1 cellular context compared by ENCODE assay signal in the genomic region with DNA sequence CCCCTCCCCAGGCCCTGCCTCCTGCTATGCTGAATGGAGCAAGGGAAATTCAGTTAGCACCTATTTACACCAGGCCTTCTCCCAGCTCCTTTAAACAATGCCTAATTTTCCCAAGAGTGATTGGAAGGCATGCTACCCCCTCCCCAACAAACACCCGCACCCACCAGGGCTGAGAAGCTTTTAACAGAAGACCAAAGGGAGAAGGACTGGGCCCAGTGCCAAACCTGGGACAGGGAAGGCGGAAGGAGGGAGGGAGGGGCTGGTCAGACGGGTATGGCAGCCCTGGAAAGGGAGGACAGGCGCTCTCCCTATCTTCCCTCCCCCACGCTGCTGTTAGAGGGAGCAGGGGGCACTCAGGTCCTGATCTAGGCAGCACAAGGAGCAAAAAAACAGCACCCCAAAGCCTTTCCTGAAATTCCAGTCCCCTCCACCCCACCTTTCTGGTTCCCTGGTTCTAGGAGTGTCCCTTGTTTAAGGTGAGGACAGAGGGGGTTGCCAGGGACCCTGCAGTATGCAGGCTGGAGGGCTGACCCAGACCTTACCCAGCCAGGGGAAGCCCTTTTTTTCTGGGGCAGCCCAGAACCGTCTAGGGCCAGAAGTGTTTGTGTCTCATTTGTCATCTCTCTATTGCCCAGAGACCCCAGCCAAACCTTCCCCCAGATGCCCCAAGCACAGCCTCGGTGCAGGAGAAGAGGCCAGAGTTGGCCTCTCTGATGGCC.
TF ChIP-seq lines count a peak whose summit lies in the region.

No MANE protein-coding gene starts in this region.

TF ChIP-seq in SK-N-SH, 30 proteins besides CTCF, POLR2A, EP300 and RAD21 (continued from another document):
- TF ChIP-seq, protein P1, sequence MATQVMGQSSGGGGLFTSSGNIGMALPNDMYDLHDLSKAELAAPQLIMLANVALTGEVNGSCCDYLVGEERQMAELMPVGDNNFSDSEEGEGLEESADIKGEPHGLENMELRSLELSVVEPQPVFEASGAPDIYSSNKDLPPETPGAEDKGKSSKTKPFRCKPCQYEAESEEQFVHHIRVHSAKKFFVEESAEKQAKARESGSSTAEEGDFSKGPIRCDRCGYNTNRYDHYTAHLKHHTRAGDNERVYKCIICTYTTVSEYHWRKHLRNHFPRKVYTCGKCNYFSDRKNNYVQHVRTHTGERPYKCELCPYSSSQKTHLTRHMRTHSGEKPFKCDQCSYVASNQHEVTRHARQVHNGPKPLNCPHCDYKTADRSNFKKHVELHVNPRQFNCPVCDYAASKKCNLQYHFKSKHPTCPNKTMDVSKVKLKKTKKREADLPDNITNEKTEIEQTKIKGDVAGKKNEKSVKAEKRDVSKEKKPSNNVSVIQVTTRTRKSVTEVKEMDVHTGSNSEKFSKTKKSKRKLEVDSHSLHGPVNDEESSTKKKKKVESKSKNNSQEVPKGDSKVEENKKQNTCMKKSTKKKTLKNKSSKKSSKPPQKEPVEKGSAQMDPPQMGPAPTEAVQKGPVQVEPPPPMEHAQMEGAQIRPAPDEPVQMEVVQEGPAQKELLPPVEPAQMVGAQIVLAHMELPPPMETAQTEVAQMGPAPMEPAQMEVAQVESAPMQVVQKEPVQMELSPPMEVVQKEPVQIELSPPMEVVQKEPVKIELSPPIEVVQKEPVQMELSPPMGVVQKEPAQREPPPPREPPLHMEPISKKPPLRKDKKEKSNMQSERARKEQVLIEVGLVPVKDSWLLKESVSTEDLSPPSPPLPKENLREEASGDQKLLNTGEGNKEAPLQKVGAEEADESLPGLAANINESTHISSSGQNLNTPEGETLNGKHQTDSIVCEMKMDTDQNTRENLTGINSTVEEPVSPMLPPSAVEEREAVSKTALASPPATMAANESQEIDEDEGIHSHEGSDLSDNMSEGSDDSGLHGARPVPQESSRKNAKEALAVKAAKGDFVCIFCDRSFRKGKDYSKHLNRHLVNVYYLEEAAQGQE (IDR thresholded peaks at IDR 0.05; ENCODE audit: low read depth, low read length): no peak
- no peak for TF ChIP-seq GABPA (IDR thresholded peaks at IDR 0.05; ENCODE audit: low read depth)
- no peak for TF ChIP-seq SIN3A (IDR thresholded peaks at IDR 0.05; ENCODE audit: borderline replicate concordance, low read depth, low read length)
- no peak for TF ChIP-seq NRF1 (IDR thresholded peaks at IDR 0.05; ENCODE audit: low read depth, low read length)
- TF ChIP-seq USF2 (IDR thresholded peaks at IDR 0.05; ENCODE audit: borderline replicate concordance, low read depth, low read length): no peak
- no peak for TF ChIP-seq POLR2AphosphoS5 (IDR thresholded peaks at IDR 0.05; ENCODE audit: low read depth, low read length)
- no peak for TF ChIP-seq GATA2 (CRISPR knock-in tag; IDR thresholded peaks at IDR 0.05)
- TF ChIP-seq MEF2A (IDR thresholded peaks at IDR 0.05; ENCODE audit: borderline replicate concordance, low read depth): no peak
- TF ChIP-seq TCF12 (IDR thresholded peaks at IDR 0.05): no peak
- no peak for TF ChIP-seq RCOR1 (IDR thresholded peaks at IDR 0.05; ENCODE audit: low read length)
- no peak for TF ChIP-seq FOXJ3 (CRISPR knock-in tag; IDR thresholded peaks at IDR 0.05)
